ENCODE assay signal across 22 cellular contexts in genomic region chr6:87654117-87654516, GRCh38.
"Had no signal": no experiment of that assay in that cellular context is flagged by ENCODE, and none has a peak within 500 bp of the region (broad histone marks: within the 10 kb centered on the region; RNA-seq: fewer than 3 reads in every experiment).

No MANE protein-coding gene starts in this region.

- H3K9me3 Mint-ChIP-seq: activated naive CD4-positive, alpha-beta T cell treated with anti-CD3 and anti-CD28 coated beads, Interleukin-2, amount 10 ng/mL, durations not matched to agents 7 days and 5 days; activated naive CD8-positive, alpha-beta T cell treated with anti-CD3 and anti-CD28 coated beads, Interleukin-2, amount 50 U/mL, for 24 hours; central memory CD8-positive, alpha-beta T cell had no signal

- ATAC-seq: activated CD4-positive, CD25-positive, alpha-beta regulatory T cell treated with anti-CD3 and anti-CD28 coated beads, Interleukin-2, amount 50 U/mL, for 24 hours; activated naive CD8-positive, alpha-beta T cell treated with anti-CD3 and anti-CD28 coated beads, Interleukin-2, amount 50 U/mL, for 24 hours; naive thymus-derived CD4-positive, alpha-beta T cell; psoas muscle; right cardiac atrium had no signal

- H3K4me3 Mint-ChIP-seq: activated naive CD4-positive, alpha-beta T cell treated with anti-CD3 and anti-CD28 coated beads, Interleukin-2, amount 10 ng/mL, durations not matched to agents 7 days and 5 days; activated naive CD8-positive, alpha-beta T cell treated with anti-CD3 and anti-CD28 coated beads, Interleukin-2, amount 50 U/mL, for 24 hours; central memory CD8-positive, alpha-beta T cell; naive thymus-derived CD4-positive, alpha-beta T cell had no signal

- H3K9me3 ChIP-seq: ovary, psoas muscle, tibial artery had no signal

- H3K27me3 Mint-ChIP-seq: activated naive CD4-positive, alpha-beta T cell treated with anti-CD3 and anti-CD28 coated beads, Interleukin-2, amount 10 ng/mL, durations not matched to agents 7 days and 5 days; activated naive CD8-positive, alpha-beta T cell treated with anti-CD3 and anti-CD28 coated beads, Interleukin-2, amount 50 U/mL, for 24 hours; central memory CD8-positive, alpha-beta T cell; naive thymus-derived CD4-positive, alpha-beta T cell had no signal

- H3K27ac ChIP-seq: brain microvascular endothelial cell, coronary artery, ovary, psoas muscle, tibial artery had no signal

- H3K27ac Mint-ChIP-seq: activated naive CD8-positive, alpha-beta T cell treated with anti-CD3 and anti-CD28 coated beads, Interleukin-2, amount 50 U/mL, for 24 hours had no signal

- H3K4me3 ChIP-seq: coronary artery, ovary, psoas muscle, tibial artery had no signal

- H3K27me3 ChIP-seq: brain microvascular endothelial cell, ovary, tibial artery had no signal

- DNase-seq: activated CD4-positive, alpha-beta T cell treated with anti-CD3 and anti-CD28 coated beads, Interleukin-2, amount 50 U/mL, for 4 hours; activated effector memory CD4-positive, alpha-beta T cell treated with Interleukin-2 at 50 U/mL for 16 hours; activated naive CD4-positive, alpha-beta T cell treated with anti-CD3 and anti-CD28 coated beads, Interleukin-2, amount 10 ng/mL, durations not matched to agents 7 days and 5 days; activated naive CD8-positive, alpha-beta T cell treated with anti-CD3 and anti-CD28 coated beads, Interleukin-2, amount 50 U/mL, for 24 hours; aorta; brain microvascular endothelial cell; erythroblast; foreskin melanocyte; glutamatergic neuron; hypothalamus; mesenchymal stem cell; naive thymus-derived CD4-positive, alpha-beta T cell; ovary; psoas muscle; right cardiac atrium; stimulated activated CD4-positive, alpha-beta T cell treated with anti-CD3 and anti-CD28 coated beads, Interleukin-2, amount 100 ng/mL, for 24 hours; stimulated activated naive CD4-positive, alpha-beta T cell treated with Interleukin-2 at 50 U/mL for 16 hours; T1000; tibial artery had no signal

- H3K36me3 ChIP-seq: brain microvascular endothelial cell, ovary had no signal
